In genomic region chr1:204197068-204197467, GRCh38 we compare ENCODE assay signal across 17 cellular contexts. TPM values are rescaled to one million over a fixed set of nuclear protein-coding genes. Genes with fewer than 3 reads are reported as not detected.
DNase-seq lines count a peak whose midpoint lies in the region; FAIRE-seq and TF ChIP-seq lines count a peak whose summit lies in the region.
"Had no signal": no experiment of that assay in that cellular context is flagged by ENCODE, and none has a peak within 500 bp of the region (broad histone marks: within the 10 kb centered on the region; RNA-seq: fewer than 3 reads in every experiment).

No MANE protein-coding gene starts in this region.

- DNase-seq in SJSA1 (ENCODE audit: low read depth in 1 of 2, low spot score in 2 of 2) (no peak), endothelial cell of umbilical vein (ENCODE audit: low read depth, low spot score) (no peak), mesenteric fat pad (ENCODE audit: low spot score) (peak; percentile 78), urothelium cell line (ENCODE audit: low spot score) (no peak), frontal cortex (ENCODE audit: low spot score in 2 of 2) (no peak), NCI-H2171 (lab: John Stamatoyannopoulos, UW) (no peak), NCI-H1048 (lab: John Stamatoyannopoulos, UW) (no peak), T1000 (lab: John Stamatoyannopoulos, UW) (no peak)
- DNase-seq: CD4-positive, CD25-positive, alpha-beta regulatory T cell; HCEC 1CT; HFFc6; KBM-7 had no signal

- H3K79me2 ChIP-seq in endothelial cell of umbilical vein (ENCODE audit: control insufficient read depth, insufficient read depth, low read length): no peaks in the 10 kb centered on the region

- POLR2A ChIA-PET in endothelial cell of umbilical vein (lab: Charles Lee): no interaction called here

- FAIRE-seq in endothelial cell of umbilical vein (lab: Jason Lieb, UNC) (no peak), urothelium cell line (lab: Jason Lieb, UNC) (peak; percentile 9), frontal cortex (lab: Jason Lieb, UNC) (no peak)
- FAIRE-seq: GM12878, GM18507 had no signal

- H3K9me1 ChIP-seq in endothelial cell of umbilical vein (replicated peaks; ENCODE audit: control insufficient read depth, extremely low read depth, insufficient read depth, low read length): no peaks in the 10 kb centered on the region

- H4K20me1 ChIP-seq in endothelial cell of umbilical vein (replicated peaks; ENCODE audit: control insufficient read depth, extremely low read depth, insufficient read depth, low read length): no peaks in the 10 kb centered on the region

- no peak for TF ChIP-seq POLR2A in endothelial cell of umbilical vein (IDR thresholded peaks at IDR 0.05; ENCODE audit: low read depth, low read length)

- H3K4me1 ChIP-seq in SJSA1 (replicated peaks): peaks cover 48% of the 10 kb centered on the region
- H3K4me1 ChIP-seq in endothelial cell of umbilical vein (ENCODE audit: control insufficient read depth, extremely low read depth, insufficient read depth, low read length): peaks cover 32% of the 10 kb centered on the region

- H3K4me3 ChIP-seq in SJSA1 (no peak overlapping the region; the same call in 1 of the 2 replicates), endothelial cell of umbilical vein (replicated peaks in 1 of 3; ENCODE audit: insufficient read depth in 1 of 3, low read depth in 1 of 3, low read length in 3 of 3) (no peak overlapping the region)
- H3K4me3 ChIP-seq: GM12878 had no signal

- H3K27ac ChIP-seq in SJSA1 (peak overlapping the region; percentile 91), endothelial cell of umbilical vein (ENCODE audit: insufficient read depth, low read depth, low read length) (peak overlapping the region; percentile 87)

- intact Hi-C loops in endothelial cell of umbilical vein (cut with micrococcal nuclease): no loop called here

- dilution Hi-C loops in endothelial cell of umbilical vein (cut with MboI; ENCODE audit: extremely low pct_ligation_motif_present, low sequenced_read_pairs): no loop called here

- H3K36me3 ChIP-seq in SJSA1 (peaks cover 6% of the 10 kb centered on the region; the same call in 1 of the 2 replicates), endothelial cell of umbilical vein (ENCODE audit: control insufficient read depth in 2 of 2, extremely low read depth in 1 of 2, insufficient read depth in 2 of 2, low read length in 2 of 2) (no peaks in the 10 kb centered on the region)

- no peak overlapping the region for H3K4me2 ChIP-seq in endothelial cell of umbilical vein (ENCODE audit: insufficient read depth, low read length)

- CTCF ChIA-PET in endothelial cell of umbilical vein (lab: Charles Lee): interaction anchor here (3.8 to 11.0 kb wide), 2 partner anchors 10 to 26 kb away, joined by 86 to 770 read pairs; partner anchors contain the start of gene REN

- BruUV-seq in endothelial cell of umbilical vein (replicated peaks; lab: Mats Ljungman, UMichigan): no TSS peak

- H3K9me3 ChIP-seq in SJSA1 (replicated peaks): no peaks in the 10 kb centered on the region
- no peaks in the 10 kb centered on the region for H3K9me3 ChIP-seq in endothelial cell of umbilical vein (replicated peaks; ENCODE audit: control insufficient read depth, insufficient read depth, low read length)

- H3K27me3 ChIP-seq in SJSA1 (replicated peaks) (no peaks in the 10 kb centered on the region), endothelial cell of umbilical vein (ENCODE audit: control insufficient read depth in 2 of 2, insufficient read depth in 2 of 2, low read length in 2 of 2) (no peaks in the 10 kb centered on the region)

- H2AFZ ChIP-seq in endothelial cell of umbilical vein (ENCODE audit: low read depth, low read length): peak overlapping the region; percentile 72

- TF ChIP-seq CTCF in endothelial cell of umbilical vein (IDR thresholded peaks at IDR 0.05; ENCODE audit: extremely low read depth in 1 of 2, insufficient read depth in 1 of 2, low read depth in 1 of 2, low read length in 2 of 2): no peak

- no peak overlapping the region for H3K9ac ChIP-seq in endothelial cell of umbilical vein (replicated peaks; ENCODE audit: extremely low read depth, insufficient read depth, low read length)

TF ChIP-seq in endothelial cell of umbilical vein, 7 proteins besides CTCF, POLR2A, EP300 and RAD21:
- TF ChIP-seq MYC (IDR thresholded peaks at IDR 0.05; ENCODE audit: low read depth, low read length) (no peak), MAX (IDR thresholded peaks at IDR 0.05; ENCODE audit: insufficient read depth, insufficient read length) (no peak), GATA2 (IDR thresholded peaks at IDR 0.05; ENCODE audit: insufficient read depth, insufficient read length, low read depth, low read length) (no peak), JUN (IDR thresholded peaks at IDR 0.05; ENCODE audit: borderline replicate concordance, insufficient read depth, insufficient read length, low read depth) (no peak), FOS (IDR thresholded peaks at IDR 0.05; ENCODE audit: borderline replicate concordance, insufficient read depth, low read length) (no peak), POLR2AphosphoS5 (IDR thresholded peaks at IDR 0.05; ENCODE audit: insufficient read depth, low read depth, low read length) (no peak), EZH2 (IDR thresholded peaks at IDR 0.05; ENCODE audit: borderline replicate concordance, low read depth, low read length, severe bottlenecking) (no peak)
TF ChIP-seq in endothelial cell of umbilical vein: peak in this region for 0.

RNA-seq across cellular contexts. Expression of gene KISS1, which starts 0.8 kb away (rescaled TPM):
- total RNA-seq in SJSA1 (2014; rRNA removed; shearing (Covaris generic)): 190 and 222 TPM in 2 replicates
- 1.00 and 3.9 TPM in 2 replicates for total RNA-seq in endothelial cell of umbilical vein
- 0.22 and 0.60 TPM in 2 replicates for polyA plus RNA-seq in endothelial cell of umbilical vein
- 0.32 TPM in 1 of 2 replicates, not detected in the other for polyA plus RNA-seq in endothelial cell of umbilical vein (2011; cell fraction: cytosol; rRNA removed)
- polyA plus RNA-seq in endothelial cell of umbilical vein (2011; cell fraction: nucleus; rRNA removed): not detected in 2 replicates
- 0.47 and 0.87 TPM in 2 replicates for polyA plus RNA-seq in endothelial cell of umbilical vein (2012)
- polyA minus RNA-seq in endothelial cell of umbilical vein: not detected in 2 replicates
- not detected for polyA minus RNA-seq in endothelial cell of umbilical vein (2011; cell fraction: cytosol; rRNA and poly(A)+ RNA removed)
- not detected in 2 replicates for polyA minus RNA-seq in endothelial cell of umbilical vein (2011; cell fraction: nucleus; rRNA and poly(A)+ RNA removed)
- total RNA-seq in mesenteric fat pad: not detected
- not detected for total RNA-seq in frontal cortex
- total RNA-seq: A673, G401, GM12878, H4 had no signal
- polyA plus RNA-seq: CD4-positive, CD25-positive, alpha-beta regulatory T cell; GM12878 had no signal

RNA-seq across cellular contexts. Expression of gene GOLT1A, which starts 16.7 kb away (rescaled TPM):
- not detected in 2 replicates for total RNA-seq in SJSA1 (2014; rRNA removed; shearing (Covaris generic))
- total RNA-seq in endothelial cell of umbilical vein: not detected in 2 replicates
- not detected in 2 replicates for polyA plus RNA-seq in endothelial cell of umbilical vein
- polyA plus RNA-seq in endothelial cell of umbilical vein (2011; cell fraction: cytosol; rRNA removed): not detected in 2 replicates
- not detected in 2 replicates for polyA plus RNA-seq in endothelial cell of umbilical vein (2011; cell fraction: nucleus; rRNA removed)
- not detected in 2 replicates for polyA plus RNA-seq in endothelial cell of umbilical vein (2012)
- polyA minus RNA-seq in endothelial cell of umbilical vein: not detected in 2 replicates
- not detected for polyA minus RNA-seq in endothelial cell of umbilical vein (2011; cell fraction: cytosol; rRNA and poly(A)+ RNA removed)
- polyA minus RNA-seq in endothelial cell of umbilical vein (2011; cell fraction: nucleus; rRNA and poly(A)+ RNA removed): not detected in 2 replicates
- not detected for total RNA-seq in mesenteric fat pad
- total RNA-seq in frontal cortex: 0.41 TPM
- total RNA-seq: A673; CD4-positive, CD25-positive, alpha-beta regulatory T cell; G401; GM12878; H4; HFFc6 had no signal
- polyA plus RNA-seq: CD4-positive, CD25-positive, alpha-beta regulatory T cell had no signal

RNA-seq across cellular contexts. Expression of gene REN, which starts 30.9 kb away (rescaled TPM):
- total RNA-seq in SJSA1 (2014; rRNA removed; shearing (Covaris generic)): not detected in 2 replicates
- not detected in 2 replicates for total RNA-seq in endothelial cell of umbilical vein
- polyA plus RNA-seq in endothelial cell of umbilical vein: 0.11 TPM in 1 of 2 replicates, not detected in the other
- not detected in 2 replicates for polyA plus RNA-seq in endothelial cell of umbilical vein (2011; cell fraction: cytosol; rRNA removed)
- polyA plus RNA-seq in endothelial cell of umbilical vein (2011; cell fraction: nucleus; rRNA removed): 0.13 TPM in 1 of 2 replicates, not detected in the other
- not detected in 2 replicates for polyA plus RNA-seq in endothelial cell of umbilical vein (2012)
- polyA minus RNA-seq in endothelial cell of umbilical vein: 0.25 TPM in 1 of 2 replicates, not detected in the other
- not detected for polyA minus RNA-seq in endothelial cell of umbilical vein (2011; cell fraction: cytosol; rRNA and poly(A)+ RNA removed)
- polyA minus RNA-seq in endothelial cell of umbilical vein (2011; cell fraction: nucleus; rRNA and poly(A)+ RNA removed): not detected in 2 replicates
- total RNA-seq in mesenteric fat pad: 1.3 TPM
- not detected for total RNA-seq in frontal cortex
- total RNA-seq: A673; CD4-positive, CD25-positive, alpha-beta regulatory T cell; G401; GM12878; H4 had no signal
- polyA plus RNA-seq: CD4-positive, CD25-positive, alpha-beta regulatory T cell; GM12878 had no signal

RNA-seq across cellular contexts. Expression of gene ETNK2, which starts 45.2 kb away (rescaled TPM):
- 22.2 and 22.3 TPM in 2 replicates for total RNA-seq in SJSA1 (2014; rRNA removed; shearing (Covaris generic))
- total RNA-seq in endothelial cell of umbilical vein (13.5 and 15.5 TPM in 2 replicates), mesenteric fat pad (6.1 TPM), frontal cortex (31.0 TPM)
- 27.5 and 32.9 TPM in 2 replicates for polyA plus RNA-seq in endothelial cell of umbilical vein
- 21.2 and 23.3 TPM in 2 replicates for polyA plus RNA-seq in endothelial cell of umbilical vein (2011; cell fraction: cytosol; rRNA removed)
- polyA plus RNA-seq in endothelial cell of umbilical vein (2011; cell fraction: nucleus; rRNA removed): 12.9 and 13.5 TPM in 2 replicates
- polyA plus RNA-seq in endothelial cell of umbilical vein (2012): 17.5 and 18.0 TPM in 2 replicates
- 37.9 and 50.1 TPM in 2 replicates for polyA minus RNA-seq in endothelial cell of umbilical vein
- polyA minus RNA-seq in endothelial cell of umbilical vein (2011; cell fraction: cytosol; rRNA and poly(A)+ RNA removed): not detected
- 9.8 and 10.2 TPM in 2 replicates for polyA minus RNA-seq in endothelial cell of umbilical vein (2011; cell fraction: nucleus; rRNA and poly(A)+ RNA removed)
- total RNA-seq: GM12878 had no signal

Comparison
In these comparisons a context has a peak if more than half of its experiments do, and no peak if none do; other contexts are left out.
1. RNA of gene KISS1, which starts 0.8 kb away (total RNA-seq): 190 to 222 TPM in SJSA1; 1.00 to 3.9 TPM in endothelial cell of umbilical vein, not detected in mesenteric fat pad (single experiment) and not detected in frontal cortex (single experiment); every median in the first group is over 10 times any median in the second.